Comparison of ENCODE assay signal across 7 cellular contexts in genomic region chr2:19801367-19802087, GRCh38.
DNase-seq lines count a peak whose midpoint lies in the region; ATAC-seq, FAIRE-seq and TF ChIP-seq lines count a peak whose summit lies in the region.

No MANE protein-coding gene starts in this region.

- H3K27ac ChIP-seq in upper lobe of right lung, result no peak overlapping the region
- no peak overlapping the region for H3K27ac ChIP-seq in CD4-positive, alpha-beta T cell (ENCODE audit: low read depth, low read length)

- CTCF ChIA-PET in CD4-positive, alpha-beta T cell (lab: Charles Lee), result no interaction called here

- peak; percentile 99 for FAIRE-seq in HTR-8/SVneo (lab: Jason Lieb, UNC)

- no peaks in the 10 kb centered on the region for H3K9me3 ChIP-seq in upper lobe of right lung
- no peaks in the 10 kb centered on the region for H3K9me3 ChIP-seq in CD4-positive, alpha-beta T cell (ENCODE audit: control insufficient read depth, low read length)

- no peaks in the 10 kb centered on the region for H3K4me1 ChIP-seq in upper lobe of right lung

- H3K36me3 Mint-ChIP-seq in CD4-positive, alpha-beta T cell (ENCODE audit: low read depth), result no peaks in the 10 kb centered on the region

- H3K9me3 Mint-ChIP-seq in CD4-positive, alpha-beta T cell, result no peaks in the 10 kb centered on the region

- no peaks in the 10 kb centered on the region for H3K4me1 Mint-ChIP-seq in CD4-positive, alpha-beta T cell (ENCODE audit: low read depth)

- ATAC-seq in left colon (no peak), upper lobe of right lung (peak; percentile 71)
- no peak for ATAC-seq in CD4-positive, alpha-beta T cell (ENCODE audit: poor library complexity)

- no peaks in the 10 kb centered on the region for H3K36me3 ChIP-seq in upper lobe of right lung

- no peak overlapping the region for H3K4me3 ChIP-seq in upper lobe of right lung

- H3K4me3 Mint-ChIP-seq in CD4-positive, alpha-beta T cell, result no peak overlapping the region

- no peaks in the 10 kb centered on the region for H3K27me3 ChIP-seq in upper lobe of right lung
- no peaks in the 10 kb centered on the region for H3K27me3 ChIP-seq in CD4-positive, alpha-beta T cell (ENCODE audit: control insufficient read depth, insufficient read depth, low read length)

- POLR2A ChIA-PET in CD4-positive, alpha-beta T cell (lab: Charles Lee), result no interaction called here

- H3K27ac Mint-ChIP-seq in CD4-positive, alpha-beta T cell, result no peak overlapping the region

- no peak for TF ChIP-seq CTCF in upper lobe of right lung (IDR thresholded peaks at IDR 0.05)
- TF ChIP-seq CTCF in CD4-positive, alpha-beta T cell (IDR thresholded peaks at IDR 0.05), result no peak

- H3K27me3 Mint-ChIP-seq in CD4-positive, alpha-beta T cell, result no peaks in the 10 kb centered on the region

- intact Hi-C loops in left colon (cut with DNase I, micrococcal nuclease), result no loop called here
- intact Hi-C loops in upper lobe of right lung (cut with DNase I), result no loop called here
- intact Hi-C loops in CD4-positive, alpha-beta T cell (cut with DNase I, micrococcal nuclease), result no loop called here

- DNase-seq in HTR-8/SVneo (ENCODE audit: insufficient read length, low spot score) (peak; percentile 94), brain pericyte (ENCODE audit: low read depth, low spot score) (peak; percentile 91), left colon (peak; percentile 12 to 64), upper lobe of right lung (peak; percentile 71), NCI-H748 treated with DMSO at 0.1 percent for 48 hours (lab: John Stamatoyannopoulos, UW) (no peak), SK-N-DZ (ENCODE audit: low spot score) (no peak)
- DNase-seq in CD4-positive, alpha-beta T cell, result no peak

Comparison
In these comparisons a context has a peak if more than half of its experiments do, and no peak if none do; other contexts are left out.
1. DNase-seq: peak in HTR-8/SVneo (single experiment), brain pericyte (single experiment), left colon (2 of 2) and upper lobe of right lung (single experiment); none in NCI-H748 treated with DMSO at 0.1 percent for 48 hours (single experiment), SK-N-DZ (single experiment) and CD4-positive, alpha-beta T cell (0 of 10).